ENCODE assay signal across 8 cellular contexts in the genomic region with DNA sequence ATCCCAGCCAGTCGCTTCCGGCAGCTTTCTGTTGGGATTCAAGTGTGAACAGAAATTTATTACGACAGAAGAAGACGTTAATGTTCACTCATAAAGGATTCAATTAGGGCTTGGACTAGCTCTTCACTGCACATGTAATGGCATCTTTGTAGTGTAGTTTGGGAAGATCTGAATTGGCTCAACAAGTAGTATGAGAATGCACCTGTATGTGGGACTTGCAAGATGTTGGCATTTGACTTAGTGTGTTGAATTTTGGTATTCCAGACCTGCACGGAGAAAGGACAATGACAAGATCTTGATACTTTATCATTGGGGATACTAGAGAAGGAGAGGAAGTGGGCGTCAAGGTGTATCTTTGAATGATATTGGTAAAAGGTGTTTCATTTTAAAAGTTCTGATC. TPM values are rescaled to one million over a fixed set of nuclear protein-coding genes. Genes with fewer than 3 reads are reported as not detected.
DNase-seq lines count a peak whose midpoint lies in the region; ATAC-seq, FAIRE-seq and TF ChIP-seq lines count a peak whose summit lies in the region.

No MANE protein-coding gene starts in this region.

- H3K9ac ChIP-seq in SK-N-SH (peak overlapping the region; percentile 95; the same call in 1 of the 2 replicates), kidney (ENCODE audit: low read length in 2 of 2) (peak overlapping the region; percentile 77 to 79)

- no peaks in the 10 kb centered on the region for H3K9me2 ChIP-seq in SK-N-SH

- no peak for TF ChIP-seq EP300 in SK-N-SH (IDR thresholded peaks at IDR 0.05; ENCODE audit: borderline replicate concordance in 1 of 2, low read depth in 1 of 2, low read length in 1 of 2)
- TF ChIP-seq EP300 in suprapubic skin (IDR thresholded peaks at IDR 0.05): no peak

- TF ChIP-seq CTCF in SK-N-SH (IDR thresholded peaks at IDR 0.05) (no peak), kidney (IDR thresholded peaks at IDR 0.05; ENCODE audit: borderline replicate concordance, extremely low read depth, insufficient read depth) (no peak), suprapubic skin (IDR thresholded peaks at IDR 0.05) (no peak)

- ATAC-seq in SK-N-SH treated with all-trans-retinoic acid at 6 μM for 48 hours: no peak
- no peak for ATAC-seq in left lobe of liver

- POLR2A ChIA-PET in SK-N-SH (lab: Yijun Ruan, JAX): interaction anchor here (0.9 to 1.4 kb wide), 2 partner anchors 13 to 42 kb away, joined by 3 to 9 read pairs; a partner anchor contains a TSS

- H3K36me3 Mint-ChIP-seq in activated naive CD8-positive, alpha-beta T cell treated with anti-CD3 and anti-CD28 coated beads for 36 hours: peaks cover 34% of the 10 kb centered on the region

- peaks cover 62% of the 10 kb centered on the region for H3K79me2 ChIP-seq in SK-N-SH (ENCODE audit: insufficient read depth)

- CTCF ChIA-PET in SK-N-SH (lab: Yijun Ruan, JAX): interaction anchor here (1.9 to 4.8 kb wide), 4 partner anchors 8 to 309 kb away, joined by 6 to 56 read pairs (median 8); no protein-coding TSS in a partner anchor

- H3K27me3 ChIP-seq in SK-N-SH (ENCODE audit: insufficient read depth) (no peaks in the 10 kb centered on the region), suprapubic skin (no peaks in the 10 kb centered on the region)

- no peak for FAIRE-seq in kidney (lab: Jason Lieb, UNC)

- peak overlapping the region; percentile 6 to 80; a peak in 2 of 4 replicates for H3K27ac ChIP-seq in SK-N-SH (ENCODE audit: low read depth in 2 of 2, low read length in 1 of 2)
- H3K27ac ChIP-seq in kidney (ENCODE audit: low read depth in 2 of 2, low read length in 2 of 2): no peak overlapping the region
- H3K27ac ChIP-seq in suprapubic skin: no peak overlapping the region

- H3K9me3 Mint-ChIP-seq in activated naive CD8-positive, alpha-beta T cell treated with anti-CD3 and anti-CD28 coated beads for 36 hours: no peaks in the 10 kb centered on the region

- H3K36me3 ChIP-seq in SK-N-SH (replicated peaks in 1 of 2; ENCODE audit: control insufficient read depth in 1 of 2, insufficient read depth in 2 of 2, low read length in 1 of 2) (peaks cover 27 to 38% of the 10 kb centered on the region in 2 experiments), kidney (ENCODE audit: control insufficient read depth in 1 of 2, insufficient read depth in 2 of 2, low read length in 2 of 2) (peaks cover 3 to 9% of the 10 kb centered on the region in 2 donors), suprapubic skin (peaks cover 19% of the 10 kb centered on the region)

- no peaks in the 10 kb centered on the region for H3K9me3 ChIP-seq in SK-N-SH
- no peaks in the 10 kb centered on the region for H3K9me3 ChIP-seq in kidney (ENCODE audit: control insufficient read depth in 1 of 2, low read length in 2 of 2)
- no peaks in the 10 kb centered on the region for H3K9me3 ChIP-seq in suprapubic skin

- H3K4me3 ChIP-seq in SK-N-SH (ENCODE audit: low read depth in 2 of 2, low read length in 1 of 2) (peak overlapping the region; percentile 82 to 96), kidney (ENCODE audit: low read length in 2 of 2) (peak overlapping the region; percentile 78 to 97), suprapubic skin (peak overlapping the region; percentile 94)

- no peak overlapping the region for H2AFZ ChIP-seq in SK-N-SH (ENCODE audit: low read depth)

- no peak for TF ChIP-seq RAD21 in SK-N-SH (IDR thresholded peaks at IDR 0.05; ENCODE audit: low read length)

- H3K4me1 ChIP-seq in SK-N-SH (ENCODE audit: control insufficient read depth in 1 of 2, insufficient read depth in 2 of 2, low read depth in 1 of 2, low read length in 1 of 2) (peaks cover 14% of the 10 kb centered on the region in 2 experiments; a peak in 3 of 4 replicates), kidney (ENCODE audit: control insufficient read depth in 1 of 2, insufficient read depth in 1 of 2, low read depth in 1 of 2, low read length in 2 of 2) (peaks cover 6 to 7% of the 10 kb centered on the region in 2 donors), suprapubic skin (peaks cover 32% of the 10 kb centered on the region)

- intact Hi-C loops in kidney (cut with DNase I): no loop called here

- peak overlapping the region; percentile 95 for H3K4me3 Mint-ChIP-seq in activated naive CD8-positive, alpha-beta T cell treated with anti-CD3 and anti-CD28 coated beads for 36 hours

- WGBS in SK-N-SH (ENCODE audit: low lambda C conversion rate): 10% methylated on average over 6 of the region's 6 CpGs
- 13% methylated on average over 6 of the region's 6 CpGs for WGBS in suprapubic skin

- H3K4me2 ChIP-seq in SK-N-SH: peak overlapping the region; percentile 95

- H3K27me3 Mint-ChIP-seq in activated naive CD8-positive, alpha-beta T cell treated with anti-CD3 and anti-CD28 coated beads for 36 hours: peaks cover 5% of the 10 kb centered on the region

- no peak for TF ChIP-seq POLR2A in suprapubic skin (IDR thresholded peaks at IDR 0.05)

- DNase-seq in SK-N-SH: no peak
- DNase-seq in activated naive CD8-positive, alpha-beta T cell treated with anti-CD3 and anti-CD28 coated beads for 36 hours: no peak
- DNase-seq in kidney: no peak
- no peak for DNase-seq in suprapubic skin (ENCODE audit: low spot score in 2 of 2)
- no peak for DNase-seq in NOMO-1 treated with DMSO at 0.1 percent for 48 hours (lab: John Stamatoyannopoulos, UW; ENCODE audit: unreplicated experiment)
- no peak for DNase-seq in DMS53 (lab: John Stamatoyannopoulos, UW)
- DNase-seq in left lobe of liver (ENCODE audit: low spot score): no peak

- peak overlapping the region; percentile 82 for H3K27ac Mint-ChIP-seq in activated naive CD8-positive, alpha-beta T cell treated with anti-CD3 and anti-CD28 coated beads for 36 hours

- peaks cover 44% of the 10 kb centered on the region for H4K20me1 ChIP-seq in SK-N-SH (ENCODE audit: insufficient read depth)

- H3F3A ChIP-seq in SK-N-SH (replicated peaks; ENCODE audit: insufficient read depth): no peaks in the 10 kb centered on the region

- H3K4me1 Mint-ChIP-seq in activated naive CD8-positive, alpha-beta T cell treated with anti-CD3 and anti-CD28 coated beads for 36 hours: peaks cover 41% of the 10 kb centered on the region

TF ChIP-seq in SK-N-SH, 30 proteins besides CTCF, POLR2A, EP300 and RAD21 (continues in another document):
- TF ChIP-seq POLR2AphosphoS5 (IDR thresholded peaks at IDR 0.05; ENCODE audit: low read depth, low read length): no peak
- TF ChIP-seq, protein P1, sequence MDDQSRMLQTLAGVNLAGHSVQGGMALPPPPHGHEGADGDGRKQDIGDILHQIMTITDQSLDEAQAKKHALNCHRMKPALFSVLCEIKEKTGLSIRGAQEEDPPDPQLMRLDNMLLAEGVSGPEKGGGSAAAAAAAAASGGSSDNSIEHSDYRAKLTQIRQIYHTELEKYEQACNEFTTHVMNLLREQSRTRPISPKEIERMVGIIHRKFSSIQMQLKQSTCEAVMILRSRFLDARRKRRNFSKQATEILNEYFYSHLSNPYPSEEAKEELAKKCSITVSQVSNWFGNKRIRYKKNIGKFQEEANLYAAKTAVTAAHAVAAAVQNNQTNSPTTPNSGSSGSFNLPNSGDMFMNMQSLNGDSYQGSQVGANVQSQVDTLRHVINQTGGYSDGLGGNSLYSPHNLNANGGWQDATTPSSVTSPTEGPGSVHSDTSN (IDR thresholded peaks at IDR 0.05): no peak
- TF ChIP-seq TEAD4 (IDR thresholded peaks at IDR 0.05; ENCODE audit: borderline replicate concordance, insufficient read depth): no peak
- TF ChIP-seq RXRA (IDR thresholded peaks at IDR 0.05; ENCODE audit: borderline replicate concordance, low read depth): no peak
- no peak for TF ChIP-seq JUND (IDR thresholded peaks at IDR 0.05)
- no peak for TF ChIP-seq TCF12 (IDR thresholded peaks at IDR 0.05)

TF ChIP-seq in SK-N-SH treated with all-trans-retinoic acid at 6 μM for 48 hours, 23 proteins besides CTCF, POLR2A, EP300 and RAD21:
- TF ChIP-seq CSDC2 (CRISPR knock-in tag; IDR thresholded peaks at IDR 0.05) (no peak), ARNTL (CRISPR knock-in tag; IDR thresholded peaks at IDR 0.05; ENCODE audit: borderline replicate concordance, low read depth) (no peak), TOX (CRISPR knock-in tag; IDR thresholded peaks at IDR 0.05; ENCODE audit: borderline replicate concordance) (no peak), ZFP30 (CRISPR knock-in tag; IDR thresholded peaks at IDR 0.05) (no peak), ISL1 (CRISPR knock-in tag; IDR thresholded peaks at IDR 0.05) (no peak), ZNF8 (CRISPR knock-in tag; IDR thresholded peaks at IDR 0.05) (no peak), ZNF565 (CRISPR knock-in tag; conservative IDR thresholded peaks at IDR 0.05; ENCODE audit: low read depth) (no peak)
- TF ChIP-seq, protein P2, sequence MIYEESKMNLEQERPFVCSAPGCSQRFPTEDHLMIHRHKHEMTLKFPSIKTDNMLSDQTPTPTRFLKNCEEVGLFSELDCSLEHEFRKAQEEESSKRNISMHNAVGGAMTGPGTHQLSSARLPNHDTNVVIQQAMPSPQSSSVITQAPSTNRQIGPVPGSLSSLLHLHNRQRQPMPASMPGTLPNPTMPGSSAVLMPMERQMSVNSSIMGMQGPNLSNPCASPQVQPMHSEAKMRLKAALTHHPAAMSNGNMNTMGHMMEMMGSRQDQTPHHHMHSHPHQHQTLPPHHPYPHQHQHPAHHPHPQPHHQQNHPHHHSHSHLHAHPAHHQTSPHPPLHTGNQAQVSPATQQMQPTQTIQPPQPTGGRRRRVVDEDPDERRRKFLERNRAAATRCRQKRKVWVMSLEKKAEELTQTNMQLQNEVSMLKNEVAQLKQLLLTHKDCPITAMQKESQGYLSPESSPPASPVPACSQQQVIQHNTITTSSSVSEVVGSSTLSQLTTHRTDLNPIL (CRISPR knock-in tag; IDR thresholded peaks at IDR 0.05; ENCODE audit: low read depth): no peak
TF ChIP-seq in SK-N-SH treated with all-trans-retinoic acid at 6 μM for 48 hours: peak in this region for 0.

RNA-seq across cellular contexts. Expression of a gene that starts 1.2 kb away (rescaled TPM):
- polyA plus RNA-seq in SK-N-SH (2012; rRNA removed): 63.1 and 81.9 TPM in 2 replicates
- 55.5 and 60.2 TPM in 2 replicates for polyA plus RNA-seq in SK-N-SH (2012; cell fraction: cytosol; rRNA removed)
- polyA plus RNA-seq in SK-N-SH (2012; cell fraction: nucleus; rRNA removed): 53.6 and 83.8 TPM in 2 replicates
- 100 to 1,000 TPM; 147 to 157 TPM for total RNA-seq in activated naive CD8-positive, alpha-beta T cell treated with anti-CD3 and anti-CD28 coated beads for 36 hours
- total RNA-seq in kidney: 67.5 TPM
- polyA plus RNA-seq in kidney (ENCODE audit: insufficient read depth, low read depth, low replicate concordance): 65.1 TPM
- total RNA-seq in suprapubic skin: 10 to 100 TPM; 52.3 to 59.9 (median 57.7) TPM
- 49.1 TPM for total RNA-seq in left lobe of liver

RNA-seq across cellular contexts. Expression of a gene that starts 41.3 kb away (rescaled TPM):
- polyA plus RNA-seq in SK-N-SH (2012; rRNA removed) (1.0 and 1.4 TPM in 2 replicates), kidney (ENCODE audit: insufficient read depth, low read depth, low replicate concordance) (0.67 TPM)
- polyA plus RNA-seq in SK-N-SH (2012; cell fraction: cytosol; rRNA removed): 1.3 and 2.0 TPM in 2 replicates
- 2.4 and 2.9 TPM in 2 replicates for polyA plus RNA-seq in SK-N-SH (2012; cell fraction: nucleus; rRNA removed)
- 1 to 10 TPM; 9.7 to 9.9 TPM for total RNA-seq in activated naive CD8-positive, alpha-beta T cell treated with anti-CD3 and anti-CD28 coated beads for 36 hours
- total RNA-seq in kidney (1.5 TPM), suprapubic skin (1 to 10 TPM; 3.5 to 6.9 (median 5.5) TPM), left lobe of liver (0.68 TPM)

Comparison
In these comparisons a context has a peak if more than half of its experiments do, and no peak if none do; other contexts are left out.
1. H3K27ac ChIP-seq: peak in SK-N-SH (2 of 2); none in kidney (0 of 2) and suprapubic skin (single experiment).
2. Peak in every context shown above with its lines, with median percentiles within 50 percentile points of each other: H3K4me3 ChIP-seq.